30 cellular contexts compared by ENCODE assay signal in genomic region chr4:187767158-187767557, GRCh38.
"Had no signal": no experiment of that assay in that cellular context is flagged by ENCODE, and none has a peak within 500 bp of the region (broad histone marks: within the 10 kb centered on the region; RNA-seq: fewer than 3 reads in every experiment).

No MANE protein-coding gene starts in this region.

- ATAC-seq: heart right ventricle; naive thymus-derived CD4-positive, alpha-beta T cell; psoas muscle; right cardiac atrium; stimulated activated effector memory CD8-positive, alpha-beta T cell treated with anti-CD3 and anti-CD28 coated beads, Interleukin-12 subunit alpha, Interleukin-12 subunit beta, amount 100 ng/mL, for 72 hours had no signal

- H3K9me3 Mint-ChIP-seq: mesothelial cell of epicardium, nephron progenitor cell had no signal

- H3K36me3 Mint-ChIP-seq: memory B cell; mesothelial cell of epicardium; stimulated activated effector memory CD8-positive, alpha-beta T cell treated with anti-CD3 and anti-CD28 coated beads, Interleukin-12 subunit alpha, Interleukin-12 subunit beta, amount 100 ng/mL, for 72 hours had no signal

- H3K4me1 Mint-ChIP-seq: immature natural killer cell; memory B cell; mesothelial cell of epicardium; naive thymus-derived CD4-positive, alpha-beta T cell; stimulated activated effector memory CD8-positive, alpha-beta T cell treated with anti-CD3 and anti-CD28 coated beads, Interleukin-12 subunit alpha, Interleukin-12 subunit beta, amount 100 ng/mL, for 72 hours had no signal

- DNase-seq: cerebellar nuclear complex; cortex of kidney; effector CD4-positive, alpha-beta T cell; erythroblast; esophagus squamous epithelium; foreskin melanocyte; glutamatergic neuron; heart right ventricle; hypothalamus; immature natural killer cell; islet precursor cell; kidney glomerular epithelial cell; naive thymus-derived CD4-positive, alpha-beta T cell; nephron progenitor cell; occipital lobe; psoas muscle; right cardiac atrium; sigmoid colon; stimulated activated CD4-positive, alpha-beta T cell treated with anti-CD3 and anti-CD28 coated beads, Interleukin-2, amount 100 ng/mL, for 24 hours; stimulated activated CD4-positive, alpha-beta T cell treated with anti-CD3 and anti-CD28 coated beads, Interleukin-4, amount 100 ng/mL, for 24 hours; stimulated activated naive CD4-positive, alpha-beta T cell treated with Interleukin-2 at 50 U/mL for 16 hours; stomach; thyroid gland; trophoblast cell had no signal

- H3K79me2 ChIP-seq: parathyroid adenoma had no signal

- H3K9ac ChIP-seq: parathyroid adenoma had no signal

- H3K27ac ChIP-seq: esophagus squamous epithelium, heart right ventricle, parathyroid adenoma, psoas muscle, sigmoid colon, stomach, thyroid gland, vagina had no signal

- H3K4me1 ChIP-seq: esophagus squamous epithelium, heart right ventricle, parathyroid adenoma, psoas muscle, sigmoid colon, stomach, thyroid gland, vagina had no signal

- H2AFZ ChIP-seq: parathyroid adenoma had no signal

- H3K36me3 ChIP-seq: esophagus squamous epithelium, heart right ventricle, sigmoid colon, stomach, thyroid gland, vagina had no signal

- H3K9me3 ChIP-seq: esophagus squamous epithelium, psoas muscle, sigmoid colon, stomach, thyroid gland, vagina had no signal

- H3K4me3 Mint-ChIP-seq: immature natural killer cell; memory B cell; mesothelial cell of epicardium; naive thymus-derived CD4-positive, alpha-beta T cell; nephron progenitor cell; stimulated activated effector memory CD8-positive, alpha-beta T cell treated with anti-CD3 and anti-CD28 coated beads, Interleukin-12 subunit alpha, Interleukin-12 subunit beta, amount 100 ng/mL, for 72 hours had no signal

- H3K4me3 ChIP-seq: esophagus squamous epithelium, heart right ventricle, lung, psoas muscle, sigmoid colon, stomach, thyroid gland, vagina had no signal

- H3K27me3 ChIP-seq: esophagus squamous epithelium, heart right ventricle, sigmoid colon, stomach, thyroid gland, vagina had no signal

- H3K27me3 Mint-ChIP-seq: memory B cell; naive thymus-derived CD4-positive, alpha-beta T cell had no signal

- H3K27ac Mint-ChIP-seq: immature natural killer cell; memory B cell; mesothelial cell of epicardium; naive thymus-derived CD4-positive, alpha-beta T cell; nephron progenitor cell; stimulated activated effector memory CD8-positive, alpha-beta T cell treated with anti-CD3 and anti-CD28 coated beads, Interleukin-12 subunit alpha, Interleukin-12 subunit beta, amount 100 ng/mL, for 72 hours had no signal
